ENCODE assay signal across 1 cellular context in genomic region chr3:47824541-47825473, GRCh38.
TF ChIP-seq lines count a peak whose summit lies in the region.

No MANE protein-coding gene starts in this region.

TF ChIP-seq in HepG2, 621 proteins besides CTCF, POLR2A, EP300 and RAD21 (continued from another document and continues in another):
- TF ChIP-seq THAP9 (CRISPR knock-in tag; IDR thresholded peaks at IDR 0.05; ENCODE audit: borderline replicate concordance) (0 out of 2 replicates have a peak, but pooled peaks have one; percentile 77), SP4 (CRISPR knock-in tag; IDR thresholded peaks at IDR 0.05) (peak; percentile 71; the same call in 1 of the 2 replicates), TBP (CRISPR knock-in tag; IDR thresholded peaks at IDR 0.05) (no peak), ZSCAN9 (CRISPR knock-in tag; IDR thresholded peaks at IDR 0.05; ENCODE audit: borderline replicate concordance) (no peak), ZNF687 (CRISPR knock-in tag; IDR thresholded peaks at IDR 0.05) (peak; percentile 95), ASH2L (IDR thresholded peaks at IDR 0.05; ENCODE audit: insufficient read length, low read depth, low read length) (peak; percentile 90), HDAC2 (CRISPR knock-in tag; IDR thresholded peaks at IDR 0.05) (no peak), ZNF12 (CRISPR knock-in tag; IDR thresholded peaks at IDR 0.05) (no peak), PPARG (CRISPR knock-in tag; conservative IDR thresholded peaks at IDR 0.05) (peak; percentile 73), TRIM24 (CRISPR knock-in tag; IDR thresholded peaks at IDR 0.05) (no peak), ZNF607 (CRISPR knock-in tag; IDR thresholded peaks at IDR 0.05; ENCODE audit: borderline replicate concordance) (peak; percentile 82), ZNF17 (CRISPR knock-in tag; IDR thresholded peaks at IDR 0.05) (no peak), JUN (CRISPR knock-in tag; IDR thresholded peaks at IDR 0.05) (peak; percentile 57; the same call in 1 of the 2 replicates), MAX (IDR thresholded peaks at IDR 0.05) (peak; percentile 94), ZNF570 (CRISPR knock-in tag; IDR thresholded peaks at IDR 0.05; ENCODE audit: borderline replicate concordance) (0 out of 2 replicates have a peak, but pooled peaks have one; percentile 75), ZNF383 (CRISPR knock-in tag; IDR thresholded peaks at IDR 0.05; ENCODE audit: borderline replicate concordance) (no peak), ZNF614 (CRISPR knock-in tag; IDR thresholded peaks at IDR 0.05; ENCODE audit: borderline replicate concordance) (0 out of 2 replicates have a peak, but pooled peaks have one; percentile 14), KDM3A (CRISPR knock-in tag; IDR thresholded peaks at IDR 0.05; ENCODE audit: low read depth) (peak; percentile 84), SIN3B (IDR thresholded peaks at IDR 0.05; ENCODE audit: low read length) (peak; percentile 56; the same call in 1 of the 2 replicates), ZNF629 (CRISPR knock-in tag; conservative IDR thresholded peaks at IDR 0.05) (no peak), ZBTB7A (CRISPR knock-in tag; IDR thresholded peaks at IDR 0.05) (peak; percentile 38; the same call in 1 of the 2 replicates), TCF12 (IDR thresholded peaks at IDR 0.05) (no peak), TCF12 (CRISPR knock-in tag; IDR thresholded peaks at IDR 0.05) (peak; percentile 75; the same call in 1 of the 2 replicates), TIGD3 (CRISPR knock-in tag; IDR thresholded peaks at IDR 0.05; ENCODE audit: borderline replicate concordance) (no peak), FOXO1 (CRISPR knock-in tag; IDR thresholded peaks at IDR 0.05) (0 out of 2 replicates have a peak, but pooled peaks have one; percentile 38), REST (IDR thresholded peaks at IDR 0.05; ENCODE audit: borderline replicate concordance in 1 of 2, low read depth in 1 of 2, low read length in 2 of 2) (no peak; a peak in 2 of 4 replicates), ZBTB2 (CRISPR knock-in tag; IDR thresholded peaks at IDR 0.05; ENCODE audit: low read depth) (0 out of 2 replicates have a peak, but pooled peaks have one; percentile 43), ZNF121 (CRISPR knock-in tag; IDR thresholded peaks at IDR 0.05) (no peak), ZNF7 (CRISPR knock-in tag; IDR thresholded peaks at IDR 0.05) (no peak), FOXP4 (CRISPR knock-in tag; IDR thresholded peaks at IDR 0.05) (no peak), ZNF567 (CRISPR knock-in tag; IDR thresholded peaks at IDR 0.05; ENCODE audit: borderline replicate concordance) (peak; percentile 94), ZNF232 (CRISPR knock-in tag; IDR thresholded peaks at IDR 0.05; ENCODE audit: borderline replicate concordance) (no peak; the same call in 1 of the 2 replicates), HIVEP1 (CRISPR knock-in tag; IDR thresholded peaks at IDR 0.05) (peak; percentile 71; the same call in 1 of the 2 replicates), ZNF850 (CRISPR knock-in tag; conservative IDR thresholded peaks at IDR 0.05) (no peak), RORA (CRISPR knock-in tag; IDR thresholded peaks at IDR 0.05) (no peak), BCL3 (CRISPR knock-in tag; IDR thresholded peaks at IDR 0.05) (peak; percentile 79), ZNF333 (CRISPR knock-in tag; IDR thresholded peaks at IDR 0.05; ENCODE audit: borderline replicate concordance) (peak; percentile 83; the same call in 1 of the 2 replicates), MAFF (IDR thresholded peaks at IDR 0.05; ENCODE audit: low read depth, low read length) (no peak), ATF7-NPFF (CRISPR knock-in tag; IDR thresholded peaks at IDR 0.05; ENCODE audit: low read depth) (peak; percentile 98), KDM4B (CRISPR knock-in tag; IDR thresholded peaks at IDR 0.05) (no peak; the same call in 1 of the 2 replicates), HOXA5 (CRISPR knock-in tag; IDR thresholded peaks at IDR 0.05) (peak; percentile 31; the same call in 1 of the 2 replicates), MED13 (CRISPR knock-in tag; IDR thresholded peaks at IDR 0.05) (peak; percentile 61), ZNF549 (CRISPR knock-in tag; IDR thresholded peaks at IDR 0.05) (no peak), KDM2A (CRISPR knock-in tag; IDR thresholded peaks at IDR 0.05; ENCODE audit: borderline replicate concordance, low read depth) (peak; percentile 90), TCF7 (IDR thresholded peaks at IDR 0.05; ENCODE audit: low read depth) (no peak), ZSCAN22 (CRISPR knock-in tag; IDR thresholded peaks at IDR 0.05) (no peak), SPEN (CRISPR knock-in tag; IDR thresholded peaks at IDR 0.05; ENCODE audit: low read depth) (peak; percentile 97), U2AF1 (optimal IDR thresholded peaks at IDR 0.05; ENCODE audit: low read depth, low read length) (no peak)
